Comparison of ENCODE assay signal across 14 cellular contexts in genomic region chr5:150609843-150610584, GRCh38. TPM values are rescaled to one million over a fixed set of nuclear protein-coding genes. Genes with fewer than 3 reads are reported as not detected.
DNase-seq lines count a peak whose midpoint lies in the region; ATAC-seq, FAIRE-seq and TF ChIP-seq lines count a peak whose summit lies in the region.
"Had no signal": no experiment of that assay in that cellular context is flagged by ENCODE, and none has a peak within 500 bp of the region (broad histone marks: within the 10 kb centered on the region; RNA-seq: fewer than 3 reads in every experiment).

No MANE protein-coding gene starts in this region.

- ATAC-seq in GM12878: peak; percentile 42
- peak; percentile 79 for ATAC-seq in left ventricle myocardium superior
- no peak for ATAC-seq in HG03571 (IDR thresholded peaks at IDR 0.05; ENCODE audit: unreplicated experiment)
- ATAC-seq: naive thymus-derived CD8-positive, alpha-beta T cell had no signal

- intact Hi-C loops in GM12878 (cut with micrococcal nuclease; ENCODE audit: unreplicated experiment): no loop called here
- intact Hi-C loops in left ventricle myocardium superior (cut with micrococcal nuclease): no loop called here
- intact Hi-C loops in CD14-positive monocyte (cut with micrococcal nuclease): no loop called here

- H3K9ac ChIP-seq in GM12878 (ENCODE audit: control insufficient read depth, insufficient read depth, low read length): no peak overlapping the region

- H3K36me3 ChIP-seq in GM12878 (ENCODE audit: control insufficient read depth in 2 of 2, insufficient read depth in 2 of 2, low read length in 1 of 2) (no peaks in the 10 kb centered on the region), tibial nerve (no peaks in the 10 kb centered on the region)

- TF ChIP-seq POLR2A in GM12878 (IDR thresholded peaks at IDR 0.05; ENCODE audit: low read depth, low read length): no peak
- TF ChIP-seq POLR2A in tibial nerve (IDR thresholded peaks at IDR 0.05): no peak

- SMC1A ChIA-PET in GM12878 (lab: Charles Lee; ENCODE audit: uncharacterized antibody, unreplicated experiment): interaction anchor here (0.6 to 1.1 kb wide), 2 partner anchors 16 to 50 kb away, joined by 3 read pairs; no protein-coding TSS in a partner anchor

- RAD21 ChIA-PET in GM12878 (lab: Charles Lee; ENCODE audit: unreplicated experiment): no interaction called here

- no peaks in the 10 kb centered on the region for H3K36me3 Mint-ChIP-seq in CD14-positive monocyte
- H3K36me3 Mint-ChIP-seq: naive thymus-derived CD8-positive, alpha-beta T cell had no signal

- no TSS peak for BruUV-seq in GM12878 (replicated peaks; lab: Mats Ljungman, UMichigan)

- TF ChIP-seq EP300 in GM12878 (IDR thresholded peaks at IDR 0.05; ENCODE audit: borderline replicate concordance in 1 of 2, control insufficient read depth in 1 of 2, low read depth in 2 of 2, low read length in 2 of 2) (no peak), tibial nerve (IDR thresholded peaks at IDR 0.05) (peak in 1 of 2 donors; percentile 37)

- no peak overlapping the region for H3K4me2 ChIP-seq in GM12878 (ENCODE audit: control insufficient read depth, insufficient read depth)

- H4K20me1 ChIP-seq in GM12878 (ENCODE audit: control insufficient read depth, insufficient read depth): no peaks in the 10 kb centered on the region

- H3K27me3 ChIP-seq in GM12878 (replicated peaks in 1 of 2; ENCODE audit: control insufficient read depth in 2 of 2, insufficient read depth in 2 of 2, low read length in 1 of 2) (no peaks in the 10 kb centered on the region; a peak in 1 of 4 replicates), tibial nerve (no peaks in the 10 kb centered on the region)

- peaks cover 2 to 12% (median 4%) of the 10 kb centered on the region in 3 donors for H3K27me3 Mint-ChIP-seq in CD14-positive monocyte (ENCODE audit: low read depth in 3 of 3)
- H3K27me3 Mint-ChIP-seq: naive thymus-derived CD8-positive, alpha-beta T cell had no signal

- CTCF ChIA-PET in GM12878 (lab: Yijun Ruan, JAX): interaction anchor here (0.9 to 2.4 kb wide), 4 partner anchors 13 to 160 kb away, joined by 3 to 7 read pairs (median 4); no protein-coding TSS in a partner anchor

- H2AFZ ChIP-seq in GM12878 (ENCODE audit: control insufficient read depth, low read depth, low read length): no peak overlapping the region

- POLR2A ChIA-PET in GM12878 (lab: Charles Lee): interaction anchor here (1.0 kb wide), 1 partner anchor 16 kb away, joined by 3 read pairs; no protein-coding TSS in a partner anchor

- in situ Hi-C loops in GM12878 (cut with MboI): no loop called here

- no peak overlapping the region for H3K4me3 Mint-ChIP-seq in CD14-positive monocyte
- H3K4me3 Mint-ChIP-seq: naive thymus-derived CD8-positive, alpha-beta T cell had no signal

- no peak overlapping the region for H3K27ac ChIP-seq in GM12878 (ENCODE audit: control insufficient read depth, insufficient read depth)
- peak overlapping the region; percentile 62 to 83 (median 74) for H3K27ac ChIP-seq in tibial nerve

- no peak for DNase-seq in GM12878 (ENCODE audit: low read depth, low spot score)
- peak; percentile 70 for DNase-seq in left ventricle myocardium superior
- peak; percentile 44 for DNase-seq in occipital lobe (lab: John Stamatoyannopoulos, UW)
- no peak for DNase-seq in tibial nerve (ENCODE audit: low spot score in 2 of 2)
- DNase-seq in H4 (ENCODE audit: low spot score): no peak
- DNase-seq in COLO668 (lab: John Stamatoyannopoulos, UW; ENCODE audit: unreplicated experiment): no peak
- no peak for DNase-seq in CD14-positive monocyte (ENCODE audit: low spot score)
- DNase-seq: activated CD4-positive, alpha-beta T cell treated with anti-CD3 and anti-CD28 coated beads, Interleukin-2, amount 50 U/mL, for 48 hours; activated effector memory CD4-positive, alpha-beta T cell treated with anti-CD3 and anti-CD28 coated beads, Interleukin-2, amount 50 U/mL, for 16 hours; GF-D8; naive thymus-derived CD8-positive, alpha-beta T cell; NCI-H2081 treated with DMSO at 0.1 percent for 48 hours; T-helper 1 cell had no signal

- no peak for FAIRE-seq in GM12878 (lab: Jason Lieb, UNC)

- H3K4me1 ChIP-seq in GM12878 (ENCODE audit: control insufficient read depth, insufficient read depth, low read length): no peaks in the 10 kb centered on the region
- H3K4me1 ChIP-seq in tibial nerve: peaks cover 0 to 44% (median 21%) of the 10 kb centered on the region in 4 donors

- no peak overlapping the region for H3K4me3 ChIP-seq in GM12878
- no peak overlapping the region for H3K4me3 ChIP-seq in tibial nerve

- no peak for TF ChIP-seq RAD21 in GM12878 (IDR thresholded peaks at IDR 0.05; ENCODE audit: insufficient read depth, low read depth, low read length)

- WGBS in GM12878 (ENCODE audit: insufficient coverage, insufficient replicate concordance, low lambda C conversion rate, missing lambda C conversion rate): 32% methylated on average over 7 of the region's 7 CpGs
- 33 to 45% methylated on average over 7 of the region's 7 CpGs for WGBS in tibial nerve, 2 donors

- TF ChIP-seq CTCF in GM12878 (IDR thresholded peaks at IDR 0.05 in 2 of 3, conservative IDR thresholded peaks at IDR 0.05 in 1 of 3; ENCODE audit: control insufficient read depth in 2 of 3, extremely low read depth in 1 of 3, insufficient read depth in 1 of 3, low read depth in 3 of 3, low read length in 3 of 3) (no peak), tibial nerve (IDR thresholded peaks at IDR 0.05) (no peak), CD14-positive monocyte (IDR thresholded peaks at IDR 0.05) (no peak)

- no peaks in the 10 kb centered on the region for H3K4me1 Mint-ChIP-seq in CD14-positive monocyte

- H3K9me3 ChIP-seq in GM12878 (replicated peaks; ENCODE audit: control insufficient read depth, insufficient read depth, low read length) (no peaks in the 10 kb centered on the region), tibial nerve (no peaks in the 10 kb centered on the region)

- no peaks in the 10 kb centered on the region for H3K9me3 Mint-ChIP-seq in CD14-positive monocyte
- H3K9me3 Mint-ChIP-seq: naive thymus-derived CD8-positive, alpha-beta T cell had no signal

- no peak overlapping the region for H3K27ac Mint-ChIP-seq in CD14-positive monocyte
- H3K27ac Mint-ChIP-seq: naive thymus-derived CD8-positive, alpha-beta T cell had no signal

- no peaks in the 10 kb centered on the region for H3K79me2 ChIP-seq in GM12878 (ENCODE audit: control insufficient read depth, insufficient read depth, low read length)

RNA-seq across cellular contexts. Expression of gene SYNPO, which starts 30.4 kb away (rescaled TPM):
- total RNA-seq in GM12878 (2013; cell fraction: nucleolus; rRNA removed): 27.3 and 29.8 TPM in 2 replicates
- 3.3 and 3.4 TPM in 2 replicates for total RNA-seq in GM12878 (2014; rRNA removed)
- 4.4 and 4.5 TPM in 2 replicates for total RNA-seq in GM12878 (2014; rRNA removed; fragmentation: Illumina TruSeq; extraction: Trizol)
- total RNA-seq in GM12878 (2021): 21.0 and 21.8 TPM in 2 replicates
- 10.8 TPM for polyA plus RNA-seq in GM12878 (2011; ENCODE audit: low read depth)
- 11.0 and 18.3 TPM in 2 replicates for polyA plus RNA-seq in GM12878 (2011; rRNA removed)
- 24.0 and 25.6 TPM in 2 replicates for polyA plus RNA-seq in GM12878 (2011; cell fraction: cytosol; rRNA removed)
- polyA plus RNA-seq in GM12878 (2011; cell fraction: nucleus; rRNA removed): 20.3 and 21.1 TPM in 2 replicates
- polyA plus RNA-seq in GM12878 (2012): 19.5 and 20.5 TPM in 2 replicates
- polyA plus RNA-seq in GM12878 (2014; fragmentation: Illumina TruSeq; extraction: Trizol): 8.7 and 9.4 TPM in 2 replicates
- 1 to 10 TPM; 1.9 to 2.3 TPM for polyA plus RNA-seq in GM12878 (2014; fragmentation: Nextera tagmentation; extraction: Ambion mirVana)
- polyA plus RNA-seq in GM12878 (2014; rRNA removed): 10.1 and 10.7 TPM in 2 replicates
- polyA plus RNA-seq in GM12878 (2016; fragmentation: Nextera tagmentation; extraction: Ambion mirVana): 1 to 10 TPM in 1 of 2 experiments, under 1 TPM in 1; 0.77 to 2.0 TPM
- polyA minus RNA-seq in GM12878 (2011; rRNA and poly(A)+ RNA removed): 18.7 and 24.1 TPM in 2 replicates
- polyA minus RNA-seq in GM12878 (2011; cell fraction: cytosol; rRNA and poly(A)+ RNA removed): 10.3 and 10.8 TPM in 2 replicates
- polyA minus RNA-seq in GM12878 (2011; cell fraction: nucleus; rRNA and poly(A)+ RNA removed): 7.5 and 11.7 TPM in 2 replicates
- 675 TPM for total RNA-seq in left ventricle myocardium superior
- 5.8 TPM for total RNA-seq in occipital lobe
- total RNA-seq in tibial nerve: 10 to 100 TPM; 58.4 to 71.5 (median 63.5) TPM
- total RNA-seq in H4 (2014; rRNA removed; shearing (Covaris generic)): 4.3 and 7.1 TPM in 2 replicates
- not detected for polyA plus RNA-seq in CD14-positive monocyte
- polyA plus RNA-seq: naive thymus-derived CD8-positive, alpha-beta T cell had no signal

RNA-seq across cellular contexts. Expression of gene MYOZ3, which starts 51.0 kb away (rescaled TPM):
- not detected in 2 replicates for total RNA-seq in GM12878 (2013; cell fraction: nucleolus; rRNA removed)
- total RNA-seq in GM12878 (2014; rRNA removed) (1.1 TPM in 1 of 2 replicates, not detected in the other), GM12878 (2014; rRNA removed; fragmentation: Illumina TruSeq; extraction: Trizol) (0.04 TPM in 1 of 2 replicates, not detected in the other), GM12878 (2021) (0.18 TPM in 1 of 2 replicates, not detected in the other), left ventricle myocardium superior (3.2 TPM), occipital lobe (1.7 TPM), tibial nerve (1 to 10 TPM in 3 of 4 donors, under 1 TPM in 1; 0.30 to 9.0 (median 4.6) TPM)
- not detected for polyA plus RNA-seq in GM12878 (2011; ENCODE audit: low read depth)
- polyA plus RNA-seq in GM12878 (2011; rRNA removed) (not detected in 2 replicates), GM12878 (2014; fragmentation: Illumina TruSeq; extraction: Trizol) (0.09 and 0.10 TPM in 2 replicates), GM12878 (2014; fragmentation: Nextera tagmentation; extraction: Ambion mirVana) (not detected), GM12878 (2014; rRNA removed) (0.08 and 0.62 TPM in 2 replicates), GM12878 (2016; fragmentation: Nextera tagmentation; extraction: Ambion mirVana) (under 1 TPM in 1 of 2 experiments, not detected in 1; 0.11 TPM), CD14-positive monocyte (not detected)
- polyA plus RNA-seq in GM12878 (2011; cell fraction: cytosol; rRNA removed): not detected in 2 replicates
- polyA plus RNA-seq in GM12878 (2011; cell fraction: nucleus; rRNA removed): 0.03 TPM in 1 of 2 replicates, not detected in the other
- 0.11 and 0.18 TPM in 2 replicates for polyA plus RNA-seq in GM12878 (2012)
- not detected in 2 replicates for polyA minus RNA-seq in GM12878 (2011; rRNA and poly(A)+ RNA removed)
- not detected in 2 replicates for polyA minus RNA-seq in GM12878 (2011; cell fraction: cytosol; rRNA and poly(A)+ RNA removed)
- not detected in 2 replicates for polyA minus RNA-seq in GM12878 (2011; cell fraction: nucleus; rRNA and poly(A)+ RNA removed)
- not detected in 2 replicates for total RNA-seq in H4 (2014; rRNA removed; shearing (Covaris generic))
- total RNA-seq: naive thymus-derived CD8-positive, alpha-beta T cell had no signal

Comparison
In these comparisons a context has a peak if more than half of its experiments do, and no peak if none do; other contexts are left out.
1. DNase-seq: peak in left ventricle myocardium superior (single experiment) and occipital lobe (single experiment); none in GM12878 (single experiment), tibial nerve (0 of 2), H4 (single experiment), COLO668 (single experiment) and CD14-positive monocyte (single experiment).